Comparison of ENCODE assay signal across 27 cellular contexts in the genomic region with DNA sequence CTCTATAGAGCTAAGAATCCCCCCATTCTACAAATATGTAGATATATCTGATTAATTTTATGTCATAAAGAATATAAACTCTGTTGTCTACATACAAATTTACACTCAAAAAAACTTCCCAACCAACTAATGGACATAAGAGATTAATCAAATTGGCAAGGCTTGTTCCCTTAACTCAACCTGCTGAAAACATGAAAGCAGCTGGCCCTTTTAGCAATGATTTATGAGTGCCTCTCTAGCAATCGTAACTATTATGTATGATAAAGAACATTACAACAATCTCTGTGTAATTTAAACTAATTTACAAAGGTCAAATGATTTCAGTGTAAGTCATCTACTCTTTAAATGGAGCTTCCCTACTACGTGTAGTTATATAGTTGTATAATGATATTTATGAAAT.
DNase-seq lines count a peak whose midpoint lies in the region; ATAC-seq, FAIRE-seq and TF ChIP-seq lines count a peak whose summit lies in the region.
"Had no signal": no experiment of that assay in that cellular context is flagged by ENCODE, and none has a peak within 500 bp of the region (broad histone marks: within the 10 kb centered on the region; RNA-seq: fewer than 3 reads in every experiment).

No MANE protein-coding gene starts in this region.

- H3K9me3 Mint-ChIP-seq in astrocyte (ENCODE audit: unreplicated experiment): no peaks in the 10 kb centered on the region
- H3K9me3 Mint-ChIP-seq: CD8-positive, alpha-beta T cell; GM23338 had no signal

- H3K9me3 ChIP-seq in BE2C (no peaks in the 10 kb centered on the region), astrocyte (ENCODE audit: insufficient read depth, low read depth, low read length) (no peaks in the 10 kb centered on the region)

- no peaks in the 10 kb centered on the region for H3K4me1 ChIP-seq in BE2C
- H3K4me1 ChIP-seq in astrocyte (ENCODE audit: insufficient read depth, low read length): no peaks in the 10 kb centered on the region

- ATAC-seq in GM21381 (IDR thresholded peaks at IDR 0.05; ENCODE audit: unreplicated experiment) (no peak), left lobe of liver (no peak), GM21526 (IDR thresholded peaks at IDR 0.05; ENCODE audit: low FRiP score, unreplicated experiment) (no peak)
- ATAC-seq: CD8-positive, alpha-beta T cell; GM23338; HepG2; K562; T-helper 17 cell had no signal

- H2AFZ ChIP-seq in astrocyte (ENCODE audit: low read depth, low read length): no peak overlapping the region
- H2AFZ ChIP-seq: GM23338 had no signal

- H3K27me3 ChIP-seq in BE2C (no peaks in the 10 kb centered on the region), astrocyte (ENCODE audit: insufficient read depth, low read length) (no peaks in the 10 kb centered on the region)

- TF ChIP-seq CTCF in BE2C (IDR thresholded peaks at IDR 0.05; ENCODE audit: low read depth, low read length) (no peak), astrocyte (IDR thresholded peaks at IDR 0.05; ENCODE audit: insufficient read depth, low read depth, low read length) (no peak)

- DNase-seq in BE2C (peak; percentile 21), NCI-H1417 (lab: John Stamatoyannopoulos, UW) (peak in 2 of 3 experiments; percentile 45 to 90), NCI-H69 (lab: John Stamatoyannopoulos, UW) (peak; percentile 52), astrocyte (ENCODE audit: low read depth) (no peak), left lobe of liver (ENCODE audit: low spot score) (no peak)
- DNase-seq: CD8-positive, alpha-beta T cell; DMS 273 treated with DMSO at 0.1 percent for 48 hours; DND-41; H9; Kasumi-1; MV-4-11; NCI-H146; NCI-H2029; NCI-H2171; NCI-H226; NCI-H510A; NCI-H774; Right ventricle myocardium superior; RPMI8226; T-helper 17 cell had no signal

- H3K4me2 ChIP-seq in astrocyte (ENCODE audit: low read length): no peak overlapping the region
- H3K4me2 ChIP-seq: GM23338 had no signal

- no peaks in the 10 kb centered on the region for H3K27me3 Mint-ChIP-seq in astrocyte (ENCODE audit: low read depth, unreplicated experiment)
- H3K27me3 Mint-ChIP-seq: T-helper 17 cell had no signal

- H4K20me1 ChIP-seq in astrocyte (ENCODE audit: insufficient read depth, low read length): no peaks in the 10 kb centered on the region

- H3K4me3 Mint-ChIP-seq in astrocyte (ENCODE audit: unreplicated experiment): no peak overlapping the region
- H3K4me3 Mint-ChIP-seq: CD8-positive, alpha-beta T cell; GM23338; H9; T-helper 17 cell had no signal

- FAIRE-seq in astrocyte (lab: Jason Lieb, UNC): peak; percentile 26
- FAIRE-seq: HepG2, K562 had no signal

- no peak overlapping the region for H3K27ac ChIP-seq in astrocyte (ENCODE audit: low read depth, low read length)
- H3K27ac ChIP-seq: C4-2B, SK-N-MC had no signal

- H3K27ac Mint-ChIP-seq in astrocyte (ENCODE audit: unreplicated experiment): no peak overlapping the region
- H3K27ac Mint-ChIP-seq: CD8-positive, alpha-beta T cell; GM23338; H9; T-helper 17 cell had no signal

- H3K4me3 ChIP-seq in BE2C (ENCODE audit: low read depth, low read length): no peak overlapping the region
- H3K4me3 ChIP-seq in astrocyte (ENCODE audit: insufficient read depth, low read depth, low read length): no peak overlapping the region
- H3K4me3 ChIP-seq: GM23338, K562, SK-N-MC had no signal

- no peaks in the 10 kb centered on the region for H3K36me3 Mint-ChIP-seq in astrocyte (ENCODE audit: low read depth, unreplicated experiment)
- H3K36me3 Mint-ChIP-seq: CD8-positive, alpha-beta T cell had no signal

- H3K36me3 ChIP-seq in BE2C (no peaks in the 10 kb centered on the region), astrocyte (ENCODE audit: insufficient read depth, low read length) (no peaks in the 10 kb centered on the region)

- no peaks in the 10 kb centered on the region for H3K79me2 ChIP-seq in astrocyte (ENCODE audit: insufficient read depth, low read length)

- H3K9ac ChIP-seq in astrocyte (ENCODE audit: low read length): no peak overlapping the region

- H3K4me1 Mint-ChIP-seq in astrocyte (ENCODE audit: low read depth, unreplicated experiment): no peaks in the 10 kb centered on the region
- H3K4me1 Mint-ChIP-seq: GM23338, H9, T-helper 17 cell had no signal

Comparison
In these comparisons a context has a peak if more than half of its experiments do, and no peak if none do; other contexts are left out.
1. DNase-seq: peak in BE2C (single experiment), NCI-H1417 (2 of 3) and NCI-H69 (single experiment); none in astrocyte (single experiment) and left lobe of liver (single experiment).